ENCODE assay signal across 1 cellular context in the genomic region with DNA sequence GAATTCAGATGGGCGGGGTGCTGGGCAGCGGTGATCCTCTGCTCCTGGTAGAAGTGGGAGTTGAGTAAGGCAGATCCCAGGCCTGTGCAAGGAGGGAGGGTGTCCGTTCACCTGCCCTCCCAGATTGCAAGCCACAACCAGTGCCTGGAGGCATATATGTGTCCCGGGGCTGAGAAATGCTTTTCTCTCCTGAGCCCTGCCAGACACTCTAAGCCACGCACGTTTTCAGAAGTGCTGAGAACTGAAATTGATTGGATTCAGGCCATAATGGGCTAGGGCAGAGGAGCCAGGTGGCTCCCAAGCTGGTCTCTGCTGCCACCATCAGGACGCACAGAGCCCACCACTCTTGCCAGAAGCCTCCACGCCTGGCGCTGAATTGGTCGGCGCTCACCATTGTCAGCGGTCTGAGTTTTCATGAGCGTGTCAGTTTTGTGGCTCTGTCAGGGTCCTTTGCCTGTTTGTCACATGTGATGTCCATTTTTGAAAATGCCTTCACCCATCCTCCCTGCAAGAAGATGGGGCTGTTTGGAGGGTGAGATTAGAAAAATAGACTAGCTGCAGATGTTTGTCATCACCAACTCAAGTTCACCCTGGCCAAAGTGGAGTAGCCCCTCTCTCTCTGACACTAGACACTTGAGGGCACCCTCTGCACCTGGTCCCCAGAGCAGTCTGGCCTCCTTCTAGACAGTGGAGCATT.
A peak's percentile ranks its signal among the peaks of the same experiment; 100 is the strongest.
TF ChIP-seq lines count a peak whose summit lies in the region.

No MANE protein-coding gene starts in this region.

TF ChIP-seq in HepG2, 621 proteins besides CTCF, POLR2A, EP300 and RAD21 (continued from another document):
- TF ChIP-seq, protein P1, sequence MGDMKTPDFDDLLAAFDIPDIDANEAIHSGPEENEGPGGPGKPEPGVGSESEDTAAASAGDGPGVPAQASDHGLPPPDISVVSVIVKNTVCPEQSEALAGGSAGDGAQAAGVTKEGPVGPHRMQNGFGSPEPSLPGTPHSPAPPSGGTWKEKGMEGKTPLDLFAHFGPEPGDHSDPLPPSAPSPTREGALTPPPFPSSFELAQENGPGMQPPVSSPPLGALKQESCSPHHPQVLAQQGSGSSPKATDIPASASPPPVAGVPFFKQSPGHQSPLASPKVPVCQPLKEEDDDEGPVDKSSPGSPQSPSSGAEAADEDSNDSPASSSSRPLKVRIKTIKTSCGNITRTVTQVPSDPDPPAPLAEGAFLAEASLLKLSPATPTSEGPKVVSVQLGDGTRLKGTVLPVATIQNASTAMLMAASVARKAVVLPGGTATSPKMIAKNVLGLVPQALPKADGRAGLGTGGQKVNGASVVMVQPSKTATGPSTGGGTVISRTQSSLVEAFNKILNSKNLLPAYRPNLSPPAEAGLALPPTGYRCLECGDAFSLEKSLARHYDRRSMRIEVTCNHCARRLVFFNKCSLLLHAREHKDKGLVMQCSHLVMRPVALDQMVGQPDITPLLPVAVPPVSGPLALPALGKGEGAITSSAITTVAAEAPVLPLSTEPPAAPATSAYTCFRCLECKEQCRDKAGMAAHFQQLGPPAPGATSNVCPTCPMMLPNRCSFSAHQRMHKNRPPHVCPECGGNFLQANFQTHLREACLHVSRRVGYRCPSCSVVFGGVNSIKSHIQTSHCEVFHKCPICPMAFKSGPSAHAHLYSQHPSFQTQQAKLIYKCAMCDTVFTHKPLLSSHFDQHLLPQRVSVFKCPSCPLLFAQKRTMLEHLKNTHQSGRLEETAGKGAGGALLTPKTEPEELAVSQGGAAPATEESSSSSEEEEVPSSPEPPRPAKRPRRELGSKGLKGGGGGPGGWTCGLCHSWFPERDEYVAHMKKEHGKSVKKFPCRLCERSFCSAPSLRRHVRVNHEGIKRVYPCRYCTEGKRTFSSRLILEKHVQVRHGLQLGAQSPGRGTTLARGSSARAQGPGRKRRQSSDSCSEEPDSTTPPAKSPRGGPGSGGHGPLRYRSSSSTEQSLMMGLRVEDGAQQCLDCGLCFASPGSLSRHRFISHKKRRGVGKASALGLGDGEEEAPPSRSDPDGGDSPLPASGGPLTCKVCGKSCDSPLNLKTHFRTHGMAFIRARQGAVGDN (CRISPR knock-in tag; IDR thresholded peaks at IDR 0.05) = 0 out of 2 replicates have a peak, but pooled peaks have one; percentile 18
- TF ChIP-seq SP4 (CRISPR knock-in tag; IDR thresholded peaks at IDR 0.05) = 0 out of 2 replicates have a peak, but pooled peaks have one; percentile 26
- TF ChIP-seq STAG1 (CRISPR knock-in tag; IDR thresholded peaks at IDR 0.05) = peak; percentile 92
- peak; percentile 36 for TF ChIP-seq ZNF883 (CRISPR knock-in tag; IDR thresholded peaks at IDR 0.05; ENCODE audit: not compliant biosample characterization)
- TF ChIP-seq, protein P2, sequence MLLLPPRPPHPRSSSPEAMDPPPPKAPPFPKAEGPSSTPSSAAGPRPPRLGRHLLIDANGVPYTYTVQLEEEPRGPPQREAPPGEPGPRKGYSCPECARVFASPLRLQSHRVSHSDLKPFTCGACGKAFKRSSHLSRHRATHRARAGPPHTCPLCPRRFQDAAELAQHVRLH (CRISPR knock-in tag; IDR thresholded peaks at IDR 0.05; ENCODE audit: borderline replicate concordance, low read depth) = 0 out of 2 replicates have a peak, but pooled peaks have one; percentile 52
- TF ChIP-seq ZNF331 (CRISPR knock-in tag; IDR thresholded peaks at IDR 0.05) = no peak
- 0 out of 2 replicates have a peak, but pooled peaks have one; percentile 19 for TF ChIP-seq RXRB (CRISPR knock-in tag; IDR thresholded peaks at IDR 0.05; ENCODE audit: borderline replicate concordance)
- TF ChIP-seq XRCC5 (optimal IDR thresholded peaks at IDR 0.05; ENCODE audit: low read length) = peak; percentile 50
